ENCODE assay signal across 18 cellular contexts in the genomic region with DNA sequence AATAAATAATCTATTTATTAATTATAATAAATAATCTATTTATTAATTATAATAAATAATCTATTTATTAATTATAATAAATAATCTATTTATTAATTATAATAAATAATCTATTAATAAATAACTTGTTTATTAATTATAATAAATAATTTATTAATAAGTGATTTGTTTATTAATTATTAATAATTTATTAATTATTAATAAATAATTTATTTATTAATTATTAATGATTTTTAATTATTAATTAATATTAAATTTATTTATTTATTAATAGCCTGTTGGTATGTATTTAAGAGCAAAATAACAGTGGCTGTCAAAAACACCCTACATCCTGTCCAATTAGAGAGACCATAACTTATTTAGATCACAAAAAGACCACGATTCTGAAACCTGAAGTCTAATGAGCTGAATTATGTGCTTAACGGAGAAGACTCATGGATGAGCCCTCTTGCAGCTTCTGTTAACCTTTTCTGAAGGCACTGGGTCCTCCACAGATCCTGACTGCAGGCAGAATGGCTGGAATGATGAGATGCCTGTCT.
DNase-seq lines count a peak whose midpoint lies in the region; FAIRE-seq lines count a peak whose summit lies in the region.
"Had no signal": no experiment of that assay in that cellular context is flagged by ENCODE, and none has a peak within 500 bp of the region (broad histone marks: within the 10 kb centered on the region; RNA-seq: fewer than 3 reads in every experiment).

No MANE protein-coding gene starts in this region.

- peak; percentile 100 for FAIRE-seq in A204.1 (lab: Jason Lieb, UNC)
- FAIRE-seq in frontal cortex (lab: Jason Lieb, UNC), result peak; percentile 100
- no peak for FAIRE-seq in GM19239 (lab: Jason Lieb, UNC)

- DNase-seq in ELR (ENCODE audit: low read depth), result peak; percentile 7
- peak; percentile 23 for DNase-seq in SW480 (ENCODE audit: low spot score)
- no peak for DNase-seq in frontal cortex (ENCODE audit: low spot score in 2 of 2)
- no peak for DNase-seq in AG08396 (ENCODE audit: low spot score)
- no peak for DNase-seq in activated T-cell treated with anti-CD3 and anti-CD28 coated beads for 4 hours
- no peak for DNase-seq in GM19239 (ENCODE audit: insufficient read length, low spot score)
- DNase-seq in DMS 273 treated with DMSO at 0.1 percent for 48 hours (lab: John Stamatoyannopoulos, UW), result no peak
- DNase-seq: CD8-positive, alpha-beta T cell; MM.1S; NCI-H1048; NCI-H1436; NCI-H187 treated with DMSO at 0.1 percent for 48 hours; NCI-H2107; NCI-H2227 treated with DMSO at 0.1 percent for 48 hours; NCI-H510A; NCI-H748 treated with DMSO at 0.1 percent for 48 hours; Peyer's patch had no signal

Comparison
In these comparisons a context has a peak if more than half of its experiments do, and no peak if none do; other contexts are left out.
1. DNase-seq: peak in ELR (single experiment) and SW480 (single experiment); none in frontal cortex (0 of 2), AG08396 (single experiment), activated T-cell treated with anti-CD3 and anti-CD28 coated beads for 4 hours (single experiment), GM19239 (single experiment) and DMS 273 treated with DMSO at 0.1 percent for 48 hours (single experiment).